In the genomic region with DNA sequence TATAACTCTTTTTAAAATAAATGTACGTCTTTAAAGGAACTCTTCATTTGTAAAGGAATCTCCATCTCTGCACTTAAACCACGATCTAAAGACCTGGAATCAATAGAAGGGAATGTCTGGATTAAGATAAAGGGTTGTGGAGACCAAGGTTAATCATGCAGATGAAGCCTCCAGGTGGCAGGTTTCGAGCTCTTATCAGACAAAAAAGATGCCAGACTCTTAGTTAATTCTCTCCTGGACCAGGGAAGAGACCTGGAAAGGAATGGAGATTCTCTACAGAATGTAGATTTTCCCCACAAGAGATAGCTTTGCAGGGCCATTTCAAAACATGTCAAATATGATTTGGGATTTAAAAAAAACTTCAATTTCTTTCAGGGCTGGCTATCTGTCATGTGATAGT, we compare ENCODE assay signal across 24 cellular contexts.
A peak's percentile ranks its signal among the peaks of the same experiment; 100 is the strongest.
DNase-seq lines count a peak whose midpoint lies in the region; ATAC-seq, FAIRE-seq and TF ChIP-seq lines count a peak whose summit lies in the region.
"Had no signal": no experiment of that assay in that cellular context is flagged by ENCODE, and none has a peak within 500 bp of the region (broad histone marks: within the 10 kb centered on the region; RNA-seq: fewer than 3 reads in every experiment).

No MANE protein-coding gene starts in this region.

- H3K36me3 ChIP-seq in RWPE2 (ENCODE audit: low read depth) (no peaks in the 10 kb centered on the region), hepatocyte (replicated peaks; ENCODE audit: insufficient read depth, low read depth) (no peaks in the 10 kb centered on the region), aorta (ENCODE audit: control insufficient read depth in 1 of 2, insufficient read depth in 2 of 2, low read length in 1 of 2) (no peaks in the 10 kb centered on the region)
- H3K36me3 ChIP-seq: BE2C; BLaER1 treated with 17β-estradiol and CSF1 and Interleukin-3, amounts not matched to agents 10 nM and 100 nM; HAP-1 had no signal

- no peaks in the 10 kb centered on the region for H4K20me1 ChIP-seq in H9 (ENCODE audit: control insufficient read depth, insufficient read depth, insufficient read length)
- no peaks in the 10 kb centered on the region for H4K20me1 ChIP-seq in hepatocyte (ENCODE audit: insufficient read depth, poor library complexity, severe bottlenecking)
- H4K20me1 ChIP-seq: BLaER1 treated with 17β-estradiol and CSF1 and Interleukin-3, amounts not matched to agents 10 nM and 100 nM had no signal

- peaks cover 3 to 6% of the 10 kb centered on the region in 2 experiments; a peak in 3 of 5 replicates for H3K9me3 Mint-ChIP-seq in H9

- no peak overlapping the region for H2BK12ac ChIP-seq in H9 (ENCODE audit: insufficient read length, low read depth, low read length)

- H2BK20ac ChIP-seq in H9 (ENCODE audit: low read depth, low read length, poor library complexity, severe bottlenecking) = no peak overlapping the region

- no peaks in the 10 kb centered on the region for H3K36me3 Mint-ChIP-seq in H9 (ENCODE audit: insufficient read depth in 1 of 3, low read depth in 3 of 3)
- H3K36me3 Mint-ChIP-seq: CD14-positive monocyte had no signal

- H3K79me2 ChIP-seq in H9 (ENCODE audit: insufficient read depth, low read length) (no peaks in the 10 kb centered on the region), hepatocyte (no peaks in the 10 kb centered on the region)

- no peak overlapping the region for H3K9ac ChIP-seq in H9 (ENCODE audit: extremely low read depth, insufficient read length, low read length)
- H3K9ac ChIP-seq: BLaER1 treated with 17β-estradiol and CSF1 and Interleukin-3, amounts not matched to agents 10 nM and 100 nM had no signal

- 57% methylated on average over 3 of the region's 3 CpGs for WGBS in A549 (ENCODE audit: missing lambda C conversion rate)
- no CpG with 5 or more reads among the region's 3 CpGs for WGBS in H9 (ENCODE audit: extremely low coverage, insufficient read length, low lambda C conversion rate)
- 43% methylated on average over 3 of the region's 3 CpGs for WGBS in hepatocyte (ENCODE audit: low lambda C conversion rate, missing lambda C conversion rate)
- 72 to 78% methylated on average over 3 of the region's 3 CpGs for WGBS in aorta, 2 donors

- POLR2A ChIA-PET in A549 (lab: Yijun Ruan, JAX) = interaction anchor here (1.6 kb wide), 1 partner anchor 36 kb away, joined by 4 read pairs; no protein-coding TSS in a partner anchor

- no peak overlapping the region for H2BK5ac ChIP-seq in H9 (ENCODE audit: insufficient read length, low read length)

- H3K4me1 ChIP-seq in A549 = peaks cover 23% of the 10 kb centered on the region
- H3K4me1 ChIP-seq in H9 (ENCODE audit: insufficient read depth, low read length) = no peaks in the 10 kb centered on the region
- H3K4me1 ChIP-seq in RWPE2 (ENCODE audit: insufficient read depth, poor library complexity, severe bottlenecking) = peaks cover 18% of the 10 kb centered on the region
- H3K4me1 ChIP-seq in hepatocyte (ENCODE audit: insufficient read depth) = no peaks in the 10 kb centered on the region
- no peaks in the 10 kb centered on the region for H3K4me1 ChIP-seq in aorta (ENCODE audit: control insufficient read depth in 1 of 2, insufficient read depth in 2 of 2, low read length in 2 of 2)
- H3K4me1 ChIP-seq: BE2C, HAP-1 had no signal

- no peak for TF ChIP-seq POLR2A in A549 (IDR thresholded peaks at IDR 0.05; ENCODE audit: low read length)

- CTCF ChIA-PET in A549 (lab: Yijun Ruan, JAX) = interaction anchor here (1.4 to 4.2 kb wide), 6 partner anchors 9 to 272 kb away, joined by 3 to 22 read pairs (median 6); no protein-coding TSS in a partner anchor

- H3K14ac ChIP-seq in H9 (ENCODE audit: insufficient read depth, low read length) = no peak overlapping the region

- no peak overlapping the region for H2BK15ac ChIP-seq in H9 (ENCODE audit: low read depth, low read length)

- no peak overlapping the region for H2BK120ac ChIP-seq in H9 (ENCODE audit: low read depth, low read length, poor library complexity, severe bottlenecking)

- H3K27ac Mint-ChIP-seq in H9 = no peak overlapping the region
- H3K27ac Mint-ChIP-seq: CD14-positive monocyte; CD4-positive, alpha-beta T cell; GM23338; HFFc6 had no signal

- H3K4ac ChIP-seq in H9 (ENCODE audit: low read depth, low read length) = no peak overlapping the region

- TF ChIP-seq CTCF in A549 (IDR thresholded peaks at IDR 0.05) (no peak), H9 (conservative IDR thresholded peaks at IDR 0.05) (0 out of 3 replicates have a peak, but pooled peaks have one; percentile 14), RWPE2 (IDR thresholded peaks at IDR 0.05; ENCODE audit: poor library complexity, severe bottlenecking) (no peak), hepatocyte (IDR thresholded peaks at IDR 0.05; ENCODE audit: poor library complexity) (no peak)

- H3K4me3 ChIP-seq in A549 (no peak overlapping the region), RWPE2 (ENCODE audit: severe bottlenecking) (no peak overlapping the region), hepatocyte (no peak overlapping the region), aorta (ENCODE audit: low read length in 2 of 2) (no peak overlapping the region)
- H3K4me3 ChIP-seq: BLaER1 treated with 17β-estradiol and CSF1 and Interleukin-3, amounts not matched to agents 10 nM and 100 nM; GM12878; GM23338; HAP-1 had no signal

- H3K4me2 ChIP-seq in A549 (peak overlapping the region; percentile 65), H9 (ENCODE audit: insufficient read depth, insufficient read length, low read length) (no peak overlapping the region), hepatocyte (no peak overlapping the region)
- H3K4me2 ChIP-seq: BLaER1 treated with 17β-estradiol and CSF1 and Interleukin-3, amounts not matched to agents 10 nM and 100 nM; GM23338 had no signal

- TF ChIP-seq RAD21 in A549 (conservative IDR thresholded peaks at IDR 0.05 in 1 of 2, IDR thresholded peaks at IDR 0.05 in 1 of 2) = no peak; a peak in 1 of 5 replicates

- no peak overlapping the region for H2AK5ac ChIP-seq in H9 (ENCODE audit: insufficient read length, low read length)

- no peak overlapping the region for H3T11ph ChIP-seq in H9 (ENCODE audit: low read length)

- no peak for TF ChIP-seq EP300 in A549 (IDR thresholded peaks at IDR 0.05)

- ATAC-seq in A549 = no peak
- ATAC-seq in RWPE2 (ENCODE audit: low read depth) = no peak
- no peak for ATAC-seq in aorta (ENCODE audit: low FRiP score)
- ATAC-seq in GM21423 (IDR thresholded peaks at IDR 0.05; ENCODE audit: unreplicated experiment) = no peak
- ATAC-seq: GM12878, GM23338 had no signal

- peak in 1 of 2 experiments; percentile 13 for DNase-seq in A549 (ENCODE audit: low read depth in 1 of 2, low spot score in 1 of 2)
- DNase-seq in H9 = no peak
- no peak for DNase-seq in RWPE2 (ENCODE audit: low spot score)
- no peak for DNase-seq in hepatocyte (ENCODE audit: low spot score)
- DNase-seq in aorta = no peak
- DNase-seq in nucleus accumbens (lab: John Stamatoyannopoulos, UW) = no peak
- no peak for DNase-seq in NCI-H2171 (lab: John Stamatoyannopoulos, UW)
- DNase-seq: AML-193; BE2C; CD4-positive, alpha-beta T cell; COR-L47; DMS153; DND-41; GDM1; HFFc6 had no signal

- no peak overlapping the region for H4K91ac ChIP-seq in H9 (ENCODE audit: insufficient read length, low read depth, low read length)

- peak; percentile 84 for FAIRE-seq in A549 (lab: Jason Lieb, UNC)
- FAIRE-seq: A204.1, GM12878, GM19239 had no signal

- no peaks in the 10 kb centered on the region for H3K79me1 ChIP-seq in H9 (ENCODE audit: insufficient read depth, low read depth, low read length, poor library complexity, severe bottlenecking)

- intact Hi-C loops in aorta (cut with DNase I) = no loop called here

- H2AFZ ChIP-seq in H9 (ENCODE audit: low read length) (no peak overlapping the region), hepatocyte (no peak overlapping the region)
- H2AFZ ChIP-seq: GM23338 had no signal

- peaks cover 11% of the 10 kb centered on the region for H3K27me3 Mint-ChIP-seq in H9 (ENCODE audit: low read depth)

- H4K8ac ChIP-seq in H9 (replicated peaks; ENCODE audit: insufficient read length, low read depth, low read length) = no peak overlapping the region

- H3K9me3 ChIP-seq in A549 = peaks cover 9% of the 10 kb centered on the region; the same call in 2 of the 3 replicates
- no peaks in the 10 kb centered on the region for H3K9me3 ChIP-seq in H9 (ENCODE audit: control insufficient read depth, low read depth, low read length)
- H3K9me3 ChIP-seq in RWPE2 (ENCODE audit: severe bottlenecking) = no peaks in the 10 kb centered on the region
- H3K9me3 ChIP-seq in hepatocyte (ENCODE audit: low read depth) = no peaks in the 10 kb centered on the region
- peaks cover 5% of the 10 kb centered on the region for H3K9me3 ChIP-seq in aorta (ENCODE audit: control insufficient read depth, low read length)
- H3K9me3 ChIP-seq: BE2C, HAP-1 had no signal

- H3K27ac ChIP-seq in A549 (peak overlapping the region; percentile 83 to 87), H9 (ENCODE audit: insufficient read length, low read depth, low read length) (no peak overlapping the region), RWPE2 (ENCODE audit: poor library complexity, severe bottlenecking) (peak overlapping the region; percentile 48), hepatocyte (peak overlapping the region; percentile 12), aorta (ENCODE audit: low read depth in 1 of 2, low read length in 2 of 2) (no peak overlapping the region)
- H3K27ac ChIP-seq: 22Rv1; BLaER1 treated with 17β-estradiol and CSF1 and Interleukin-3, amounts not matched to agents 10 nM and 100 nM had no signal

- no peaks in the 10 kb centered on the region for H3K9me2 ChIP-seq in hepatocyte (replicated peaks; ENCODE audit: insufficient read depth)

- H3K27me3 ChIP-seq in H9 (ENCODE audit: insufficient read depth, low read length) (no peaks in the 10 kb centered on the region), RWPE2 (ENCODE audit: insufficient read depth, poor library complexity, severe bottlenecking) (no peaks in the 10 kb centered on the region), hepatocyte (no peaks in the 10 kb centered on the region), aorta (ENCODE audit: control insufficient read depth in 1 of 2, insufficient read depth in 2 of 2, low read length in 1 of 2) (no peaks in the 10 kb centered on the region)
- H3K27me3 ChIP-seq: BE2C had no signal

- no peak overlapping the region for H3K23ac ChIP-seq in H9 (ENCODE audit: insufficient read length, low read depth, low read length)

- no peak overlapping the region for H3K56ac ChIP-seq in H9 (ENCODE audit: insufficient read length, low read depth, low read length)

- H4K5ac ChIP-seq in H9 (ENCODE audit: insufficient read length, low read depth, low read length) = no peak overlapping the region

- H3K18ac ChIP-seq in H9 (ENCODE audit: insufficient read length, low read depth, low read length) = no peak overlapping the region

- H3K4me3 Mint-ChIP-seq in H9 = no peak overlapping the region
- H3K4me3 Mint-ChIP-seq: CD14-positive monocyte; CD4-positive, alpha-beta T cell; GM23338; HFFc6 had no signal

- no peaks in the 10 kb centered on the region for H3K23me2 ChIP-seq in H9 (ENCODE audit: insufficient read length, low read depth, low read length, poor library complexity, severe bottlenecking)

- H3K4me1 Mint-ChIP-seq in H9 = peaks cover 13 to 14% of the 10 kb centered on the region in 2 experiments

TF ChIP-seq in A549, 52 proteins besides CTCF, POLR2A, EP300 and RAD21 (continues in another document):
- TF ChIP-seq EHF (CRISPR knock-in tag; IDR thresholded peaks at IDR 0.05) (no peak), ZC3H11A (IDR thresholded peaks at IDR 0.05) (no peak), PHF8 (IDR thresholded peaks at IDR 0.05; ENCODE audit: borderline replicate concordance, low read depth) (no peak), FOXS1 (CRISPR knock-in tag; IDR thresholded peaks at IDR 0.05) (no peak)

Comparison
In these comparisons a context has a peak if more than half of its experiments do, and no peak if none do; other contexts are left out.
1. H3K27ac ChIP-seq: peak in A549 (2 of 2), RWPE2 (single experiment) and hepatocyte (single experiment); none in H9 (single experiment) and aorta (0 of 2).